1 cellular context compared by ENCODE assay signal in genomic region chrY:18815751-18816150, GRCh38. TPM values are rescaled to one million over a fixed set of nuclear protein-coding genes. Genes with fewer than 3 reads are reported as not detected.
"Had no signal": no experiment of that assay in that cellular context is flagged by ENCODE, and none has a peak within 500 bp of the region (broad histone marks: within the 10 kb centered on the region; RNA-seq: fewer than 3 reads in every experiment).

No MANE protein-coding gene starts in this region.

RNA-seq across cellular contexts. Expression of gene HSFY2, which starts 42.2 kb away (rescaled TPM):
- polyA plus RNA-seq: aorta had no signal
